Comparison of ENCODE assay signal across 18 cellular contexts in the genomic region with DNA sequence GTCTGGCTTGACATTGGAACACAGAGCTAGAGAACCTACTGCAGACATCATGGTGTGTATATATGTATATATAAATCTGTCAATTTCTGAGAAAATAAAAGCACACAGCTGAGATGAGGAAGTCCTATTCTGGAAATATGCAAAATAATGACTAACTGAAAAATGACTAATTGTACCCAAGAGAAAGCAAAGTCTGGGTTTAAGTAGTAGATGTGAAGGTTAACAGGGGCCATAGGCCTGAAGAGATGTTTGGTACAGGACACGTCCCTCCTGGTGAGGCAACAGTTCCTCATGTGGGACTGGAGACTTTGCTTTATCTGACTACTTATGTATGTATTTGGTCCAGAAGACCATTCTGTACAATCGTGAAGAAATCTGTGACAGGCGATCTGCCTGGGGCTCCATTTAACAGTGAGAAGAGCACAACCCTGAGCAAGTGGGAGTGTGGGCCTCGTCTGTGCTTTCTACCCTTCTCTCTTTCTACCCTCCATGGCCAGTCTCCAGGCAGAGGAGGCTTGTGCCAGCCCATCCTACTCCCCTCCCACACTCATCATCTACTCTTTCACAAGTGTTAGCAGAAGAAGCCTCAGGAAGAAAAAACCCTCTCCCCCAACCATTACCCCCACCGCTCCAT.
DNase-seq lines count a peak whose midpoint lies in the region; ATAC-seq and TF ChIP-seq lines count a peak whose summit lies in the region.
"Had no signal": no experiment of that assay in that cellular context is flagged by ENCODE, and none has a peak within 500 bp of the region (broad histone marks: within the 10 kb centered on the region; RNA-seq: fewer than 3 reads in every experiment).

No MANE protein-coding gene starts in this region.

- peaks cover 7% of the 10 kb centered on the region for H3K4me1 Mint-ChIP-seq in activated CD4-positive, alpha-beta T cell treated with anti-CD3 and anti-CD28 coated beads, Interleukin-2, amount 10 ng/mL, durations not matched to agents 24 days and 14 days
- peaks cover 0 to 3% (median 0%) of the 10 kb centered on the region in 7 donors for H3K4me1 Mint-ChIP-seq in naive thymus-derived CD4-positive, alpha-beta T cell
- no peaks in the 10 kb centered on the region for H3K4me1 Mint-ChIP-seq in immature natural killer cell
- H3K4me1 Mint-ChIP-seq: WTC11 had no signal

- peak overlapping the region; percentile 88 for H3K27ac Mint-ChIP-seq in activated CD4-positive, alpha-beta T cell treated with anti-CD3 and anti-CD28 coated beads, Interleukin-2, amount 10 ng/mL, durations not matched to agents 24 days and 14 days
- H3K27ac Mint-ChIP-seq in naive thymus-derived CD4-positive, alpha-beta T cell: no peak overlapping the region
- no peak overlapping the region for H3K27ac Mint-ChIP-seq in immature natural killer cell
- H3K27ac Mint-ChIP-seq: effector memory CD8-positive, alpha-beta T cell; WTC11 had no signal

- peaks cover 6% of the 10 kb centered on the region for H3K27me3 Mint-ChIP-seq in activated CD4-positive, alpha-beta T cell treated with anti-CD3 and anti-CD28 coated beads, Interleukin-2, amount 10 ng/mL, durations not matched to agents 24 days and 14 days
- H3K27me3 Mint-ChIP-seq in naive thymus-derived CD4-positive, alpha-beta T cell: peaks cover 3 to 18% (median 4%) of the 10 kb centered on the region in 5 donors
- H3K27me3 Mint-ChIP-seq in immature natural killer cell (ENCODE audit: low read depth in 3 of 3): peaks cover 0 to 5% (median 0%) of the 10 kb centered on the region in 3 donors
- H3K27me3 Mint-ChIP-seq: effector memory CD8-positive, alpha-beta T cell had no signal

- H3K4me1 ChIP-seq in OCI-LY7 (ENCODE audit: insufficient read depth, low read length, poor library complexity, severe bottlenecking) (peaks cover 22% of the 10 kb centered on the region), osteoblast (ENCODE audit: insufficient read depth, low read length) (no peaks in the 10 kb centered on the region)
- H3K4me1 ChIP-seq in naive thymus-derived CD4-positive, alpha-beta T cell (ENCODE audit: control insufficient read depth in 2 of 2, insufficient read depth in 2 of 2, low read length in 2 of 2): no peaks in the 10 kb centered on the region
- H3K4me1 ChIP-seq: breast epithelium, parathyroid adenoma had no signal

- no peaks in the 10 kb centered on the region for H3K9me2 ChIP-seq in OCI-LY7 (ENCODE audit: insufficient read depth, low read length)

- peaks cover 2% of the 10 kb centered on the region for H3K36me3 Mint-ChIP-seq in activated CD4-positive, alpha-beta T cell treated with anti-CD3 and anti-CD28 coated beads, Interleukin-2, amount 10 ng/mL, durations not matched to agents 24 days and 14 days (ENCODE audit: low read depth)
- H3K36me3 Mint-ChIP-seq in naive thymus-derived CD4-positive, alpha-beta T cell: peaks cover 0 to 5% (median 0%) of the 10 kb centered on the region in 5 donors
- H3K36me3 Mint-ChIP-seq in immature natural killer cell: no peaks in the 10 kb centered on the region
- H3K36me3 Mint-ChIP-seq: WTC11 had no signal

- H3K4me2 ChIP-seq in OCI-LY7 (ENCODE audit: low read length): peak overlapping the region; percentile 55
- H3K4me2 ChIP-seq in osteoblast (ENCODE audit: insufficient read depth, low read length): no peak overlapping the region

- peak overlapping the region; percentile 32 for H3K4me3 Mint-ChIP-seq in activated CD4-positive, alpha-beta T cell treated with anti-CD3 and anti-CD28 coated beads, Interleukin-2, amount 10 ng/mL, durations not matched to agents 24 days and 14 days
- no peak overlapping the region for H3K4me3 Mint-ChIP-seq in naive thymus-derived CD4-positive, alpha-beta T cell
- no peak overlapping the region for H3K4me3 Mint-ChIP-seq in immature natural killer cell
- H3K4me3 Mint-ChIP-seq: effector memory CD8-positive, alpha-beta T cell; WTC11 had no signal

- intact Hi-C loops in activated CD4-positive, alpha-beta T cell treated with anti-CD3 and anti-CD28 coated beads, Interleukin-2, amount 10 ng/mL, durations not matched to agents 24 days and 14 days (cut with micrococcal nuclease): no loop called here
- intact Hi-C loops in OCI-LY7 (cut with micrococcal nuclease; ENCODE audit: unreplicated experiment): no loop called here
- intact Hi-C loops in naive thymus-derived CD4-positive, alpha-beta T cell (cut with micrococcal nuclease): no loop called here

- no peaks in the 10 kb centered on the region for H3K27me3 ChIP-seq in naive thymus-derived CD4-positive, alpha-beta T cell (ENCODE audit: control insufficient read depth in 2 of 2, insufficient read depth in 2 of 2, low read length in 2 of 2)
- H3K27me3 ChIP-seq in osteoblast (ENCODE audit: insufficient read depth, low read length): no peaks in the 10 kb centered on the region
- H3K27me3 ChIP-seq: breast epithelium had no signal

- H2AFZ ChIP-seq in OCI-LY7 (ENCODE audit: low read length) (peak overlapping the region; percentile 93), osteoblast (ENCODE audit: low read length) (no peak overlapping the region)
- H2AFZ ChIP-seq: parathyroid adenoma had no signal

- POLR2A ChIA-PET in OCI-LY7 (lab: Charles Lee): interaction anchor here (1.4 kb wide), 1 partner anchor 11 kb away, joined by 6 read pairs; no protein-coding TSS in a partner anchor
- POLR2A ChIA-PET in naive thymus-derived CD4-positive, alpha-beta T cell (lab: Charles Lee): no interaction called here

- peaks cover 16% of the 10 kb centered on the region for H3K9me3 Mint-ChIP-seq in activated CD4-positive, alpha-beta T cell treated with anti-CD3 and anti-CD28 coated beads, Interleukin-2, amount 10 ng/mL, durations not matched to agents 24 days and 14 days
- peaks cover 0 to 4% (median 0%) of the 10 kb centered on the region in 11 donors for H3K9me3 Mint-ChIP-seq in naive thymus-derived CD4-positive, alpha-beta T cell
- H3K9me3 Mint-ChIP-seq in immature natural killer cell: no peaks in the 10 kb centered on the region
- H3K9me3 Mint-ChIP-seq: effector memory CD8-positive, alpha-beta T cell had no signal

- no TSS peak for BruUV-seq in OCI-LY7 (replicated peaks; lab: Mats Ljungman, UMichigan)

- H4K20me1 ChIP-seq in OCI-LY7 (ENCODE audit: insufficient read depth, low read length) (no peaks in the 10 kb centered on the region), osteoblast (ENCODE audit: insufficient read depth, low read length) (no peaks in the 10 kb centered on the region)

- H3K79me2 ChIP-seq in OCI-LY7 (ENCODE audit: insufficient read depth, low read depth, low read length) (no peaks in the 10 kb centered on the region), osteoblast (ENCODE audit: insufficient read depth, low read length) (no peaks in the 10 kb centered on the region)
- H3K79me2 ChIP-seq: parathyroid adenoma had no signal

- peak; percentile 48 for ATAC-seq in GM21423 (IDR thresholded peaks at IDR 0.05; ENCODE audit: unreplicated experiment)
- ATAC-seq in naive thymus-derived CD4-positive, alpha-beta T cell: peak; percentile 54
- ATAC-seq: effector memory CD8-positive, alpha-beta T cell; Panc1; WTC11 had no signal

- CTCF ChIA-PET in OCI-LY7 (lab: Charles Lee; ENCODE audit: unreplicated experiment): no interaction called here
- CTCF ChIA-PET in naive thymus-derived CD4-positive, alpha-beta T cell (lab: Charles Lee): no interaction called here

- H3K4me3 ChIP-seq in OCI-LY7 (ENCODE audit: low read depth, low read length, poor library complexity, severe bottlenecking): peak overlapping the region; percentile 10
- H3K4me3 ChIP-seq in naive thymus-derived CD4-positive, alpha-beta T cell (ENCODE audit: low read length): no peak overlapping the region
- no peak overlapping the region for H3K4me3 ChIP-seq in osteoblast (ENCODE audit: insufficient read depth, low read length)
- H3K4me3 ChIP-seq: breast epithelium had no signal

- TF ChIP-seq CTCF in OCI-LY7 (conservative IDR thresholded peaks at IDR 0.05; ENCODE audit: low read length): no peak
- no peak for TF ChIP-seq CTCF in osteoblast (IDR thresholded peaks at IDR 0.05; ENCODE audit: extremely low read depth, low read depth, low read length)

- no peaks in the 10 kb centered on the region for H3K36me3 ChIP-seq in OCI-LY7 (ENCODE audit: insufficient read depth, low read length)
- H3K36me3 ChIP-seq in naive thymus-derived CD4-positive, alpha-beta T cell (ENCODE audit: control insufficient read depth in 2 of 3, insufficient read depth in 3 of 3, low read length in 3 of 3): no peaks in the 10 kb centered on the region
- H3K36me3 ChIP-seq in osteoblast (ENCODE audit: insufficient read depth, low read length): no peaks in the 10 kb centered on the region
- H3K36me3 ChIP-seq: breast epithelium had no signal

- no peak for DNase-seq in activated CD4-positive, alpha-beta T cell treated with anti-CD3 and anti-CD28 coated beads, Interleukin-2, amount 10 ng/mL, durations not matched to agents 24 days and 14 days
- no peak for DNase-seq in activated CD4-positive, alpha-beta T cell treated with anti-CD3 and anti-CD28 coated beads, Interleukin-2, amount 50 U/mL, for 1 hour
- peak; percentile 27 for DNase-seq in OCI-LY7 (ENCODE audit: low spot score)
- no peak for DNase-seq in naive thymus-derived CD4-positive, alpha-beta T cell
- no peak for DNase-seq in immature natural killer cell
- DNase-seq in DMS79 (lab: John Stamatoyannopoulos, UW): no peak
- DNase-seq in osteoblast (ENCODE audit: insufficient read length, low spot score, missing footprints): no peak
- DNase-seq: activated gamma-delta T cell treated with Interleukin-2 at 50 U/mL for 16 hours; effector memory CD8-positive, alpha-beta T cell; kidney; NCI-H1048; NCI-H446; small intestine had no signal

- H3K27ac ChIP-seq in OCI-LY7 (ENCODE audit: low read depth, low read length, poor library complexity, severe bottlenecking): peak overlapping the region; percentile 32
- H3K27ac ChIP-seq in naive thymus-derived CD4-positive, alpha-beta T cell (ENCODE audit: low read depth, low read length): no peak overlapping the region
- H3K27ac ChIP-seq in osteoblast (ENCODE audit: low read depth, low read length): no peak overlapping the region
- H3K27ac ChIP-seq: breast epithelium, parathyroid adenoma had no signal

- H3K9me3 ChIP-seq in OCI-LY7 (ENCODE audit: low read length) (no peaks in the 10 kb centered on the region), osteoblast (ENCODE audit: low read depth, low read length) (no peaks in the 10 kb centered on the region)
- H3K9me3 ChIP-seq in naive thymus-derived CD4-positive, alpha-beta T cell (ENCODE audit: control insufficient read depth in 2 of 3, low read length in 3 of 3): no peaks in the 10 kb centered on the region
- H3K9me3 ChIP-seq: breast epithelium had no signal
